12 cellular contexts compared by ENCODE assay signal in genomic region chr9:120109242-120109641, GRCh38.
DNase-seq lines count a peak whose midpoint lies in the region; ATAC-seq, FAIRE-seq and TF ChIP-seq lines count a peak whose summit lies in the region.
"Had no signal": no experiment of that assay in that cellular context is flagged by ENCODE, and none has a peak within 500 bp of the region (broad histone marks: within the 10 kb centered on the region; RNA-seq: fewer than 3 reads in every experiment).

No MANE protein-coding gene starts in this region.

- peak; percentile 3 to 60 (median 37) for DNase-seq in NCI-H1417 (lab: John Stamatoyannopoulos, UW)
- DNase-seq in NCI-H1417 treated with DMSO at 0.1 percent for 48 hours (lab: John Stamatoyannopoulos, UW): no peak
- peak; percentile 49 for DNase-seq in H54 (ENCODE audit: insufficient read length, low spot score)
- DNase-seq in OCI-M1 (lab: John Stamatoyannopoulos, UW): peak; percentile 13
- peak; percentile 86 for DNase-seq in islet precursor cell
- DNase-seq in heart left ventricle: no peak
- DNase-seq: activated naive CD4-positive, alpha-beta T cell treated with anti-CD3 and anti-CD28 coated beads for 36 hours; left ventricle myocardium inferior; right lobe of liver had no signal

- no peaks in the 10 kb centered on the region for H3K36me3 ChIP-seq in heart left ventricle
- H3K36me3 ChIP-seq: left ventricle myocardium inferior, right lobe of liver had no signal

- WGBS in heart left ventricle, 4 donors: 49 to 60% (median 53%) methylated on average over 3 of the region's 3 CpGs

- no peak overlapping the region for H3K4me3 ChIP-seq in heart left ventricle
- H3K4me3 ChIP-seq: left ventricle myocardium inferior, right lobe of liver had no signal

- TF ChIP-seq POLR2A in H54 (IDR thresholded peaks at IDR 0.05; ENCODE audit: low read depth, low read length): no peak
- no peak for TF ChIP-seq POLR2A in heart left ventricle (IDR thresholded peaks at IDR 0.05)

- H3K27ac ChIP-seq in heart left ventricle: no peak overlapping the region
- H3K27ac ChIP-seq: left ventricle myocardium inferior, right lobe of liver had no signal

- no peaks in the 10 kb centered on the region for H3K4me1 ChIP-seq in heart left ventricle
- H3K4me1 ChIP-seq: left ventricle myocardium inferior, right lobe of liver had no signal

- FAIRE-seq in H54 (lab: Jason Lieb, UNC): peak; percentile 15
- FAIRE-seq: endothelial cell of umbilical vein had no signal

- H3K9me3 ChIP-seq in heart left ventricle: no peaks in the 10 kb centered on the region
- H3K9me3 ChIP-seq: left ventricle myocardium inferior, right lobe of liver had no signal

- peaks cover 0 to 13% (median 0%) of the 10 kb centered on the region in 9 donors for H3K27me3 ChIP-seq in heart left ventricle
- H3K27me3 ChIP-seq: right lobe of liver had no signal

- intact Hi-C loops in heart left ventricle (cut with DNase I): no loop called here

- TF ChIP-seq CTCF in heart left ventricle (IDR thresholded peaks at IDR 0.05): no peak

- ATAC-seq in HG02798 (IDR thresholded peaks at IDR 0.05; ENCODE audit: poor library complexity, unreplicated experiment) (no peak), GM21786 (IDR thresholded peaks at IDR 0.05; ENCODE audit: unreplicated experiment) (no peak), heart left ventricle (no peak)

Comparison
In these comparisons a context has a peak if more than half of its experiments do, and no peak if none do; other contexts are left out.
1. DNase-seq: peak in NCI-H1417 (3 of 3), H54 (single experiment), OCI-M1 (single experiment) and islet precursor cell (single experiment); none in NCI-H1417 treated with DMSO at 0.1 percent for 48 hours (single experiment) and heart left ventricle (0 of 5).